Comparison of ENCODE assay signal across 8 cellular contexts in the genomic region with DNA sequence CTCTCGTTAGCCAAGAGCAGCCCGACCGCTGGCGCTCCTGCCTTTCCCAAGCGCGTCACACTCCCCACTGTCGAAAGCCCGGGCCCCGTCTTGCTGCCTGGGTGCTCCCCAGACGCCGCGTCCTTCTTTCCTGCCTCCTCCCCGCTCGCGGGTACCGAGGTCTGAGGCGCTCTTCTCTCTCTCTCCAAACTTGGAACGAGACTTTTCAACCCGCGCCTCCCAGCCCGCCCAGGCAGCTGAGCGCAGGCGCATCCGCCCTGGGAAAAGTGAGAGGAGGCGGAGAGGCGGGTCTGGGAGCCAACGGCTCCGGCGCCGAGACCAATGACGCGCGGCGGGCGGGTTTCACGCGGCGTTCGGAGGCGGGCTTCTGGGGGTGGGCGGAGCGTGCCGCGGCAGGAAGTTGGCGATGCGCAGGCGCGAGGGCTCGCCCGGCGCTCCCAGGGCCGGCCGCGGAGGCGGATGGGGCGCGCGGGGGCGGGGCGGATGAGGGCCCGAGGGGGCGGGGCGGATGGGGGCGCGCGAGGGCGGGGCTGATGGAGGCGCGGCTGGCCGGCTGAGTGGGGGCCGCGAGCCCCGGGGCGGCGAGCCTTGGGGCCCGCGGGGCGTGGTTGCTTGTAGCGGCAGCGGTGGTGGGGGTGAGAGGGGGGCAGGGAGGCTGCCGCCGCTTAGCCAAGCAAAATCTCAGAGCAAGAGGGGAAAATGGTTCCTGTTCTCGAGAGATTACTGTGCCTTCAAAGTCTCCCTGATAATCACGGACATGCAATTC. TPM values are rescaled to one million over a fixed set of nuclear protein-coding genes. Genes with fewer than 3 reads are reported as not detected.
A peak's percentile ranks its signal among the peaks of the same experiment; 100 is the strongest.
DNase-seq lines count a peak whose midpoint lies in the region; ATAC-seq, FAIRE-seq and TF ChIP-seq lines count a peak whose summit lies in the region.

A gene (minus strand): TSS at position 268 of the 766 bp plus-strand sequence. CDS start 309 bp downstream, outside the sequence.

- peaks cover 18% of the 10 kb centered on the region for H3K79me2 ChIP-seq in mesendoderm (ENCODE audit: control insufficient read depth, insufficient read depth, low read length)

- H3K9me3 Mint-ChIP-seq in effector memory CD8-positive, alpha-beta T cell: no peaks in the 10 kb centered on the region

- TF ChIP-seq CTCF in GM20000 (IDR thresholded peaks at IDR 0.05; ENCODE audit: extremely low read depth, missing control alignments): no peak

- no peaks in the 10 kb centered on the region for H3K27me3 Mint-ChIP-seq in effector memory CD8-positive, alpha-beta T cell

- peak within 1 kb of the TSS; percentile 75 for H3K4me3 ChIP-seq in mesendoderm (ENCODE audit: low read length)

- H3K4me2 ChIP-seq in mesendoderm (ENCODE audit: low read length): peak within 1 kb of the TSS; percentile 67

- peak within 1 kb of the TSS; percentile 97 to 99 for H3K27ac Mint-ChIP-seq in effector memory CD8-positive, alpha-beta T cell

- H2AK5ac ChIP-seq in mesendoderm (ENCODE audit: low read length): no peak within 1 kb of the TSS

- peak within 1 kb of the TSS; percentile 97 for H3K27ac ChIP-seq in mesendoderm (ENCODE audit: low read depth, low read length)

- H3K23ac ChIP-seq in mesendoderm (ENCODE audit: low read length): no peak within 1 kb of the TSS

- H2BK120ac ChIP-seq in mesendoderm (ENCODE audit: low read depth, low read length): peak within 1 kb of the TSS; percentile 64

- H4K8ac ChIP-seq in mesendoderm (ENCODE audit: low read depth, low read length): no peak within 1 kb of the TSS

- H3K4me1 Mint-ChIP-seq in effector memory CD8-positive, alpha-beta T cell (ENCODE audit: low read depth in 2 of 2): peaks cover 11 to 22% of the 10 kb centered on the region in 2 donors

- peak within 1 kb of the TSS; percentile 83 for H3K18ac ChIP-seq in mesendoderm (ENCODE audit: low read length)

- no peaks in the 10 kb centered on the region for H3K27me3 ChIP-seq in mesendoderm (ENCODE audit: insufficient read depth, low read length, poor library complexity)

- H3K79me1 ChIP-seq in mesendoderm (ENCODE audit: low read length): peaks cover 4% of the 10 kb centered on the region

- H4K5ac ChIP-seq in mesendoderm (ENCODE audit: low read length): no peak within 1 kb of the TSS

- no peaks in the 10 kb centered on the region for H3K4me1 ChIP-seq in mesendoderm (ENCODE audit: control insufficient read depth, low read depth, low read length)

- no peak within 1 kb of the TSS for H2BK5ac ChIP-seq in mesendoderm (ENCODE audit: low read length)

- ATAC-seq in effector memory CD8-positive, alpha-beta T cell (replicated peaks): peak; percentile 75

- peak within 1 kb of the TSS; percentile 95 to 96 for H3K4me3 Mint-ChIP-seq in effector memory CD8-positive, alpha-beta T cell

- peak within 1 kb of the TSS; percentile 62 for H3K4ac ChIP-seq in mesendoderm (ENCODE audit: low read depth, low read length)

- no peak within 1 kb of the TSS for H2BK15ac ChIP-seq in mesendoderm (replicated peaks; ENCODE audit: low read depth)

- H3K56ac ChIP-seq in mesendoderm (ENCODE audit: low read length): peak within 1 kb of the TSS; percentile 88

- H3K36me3 ChIP-seq in mesendoderm (ENCODE audit: control insufficient read depth, insufficient read depth, low read length): no peaks in the 10 kb centered on the region

- peak; percentile 94 for FAIRE-seq in HTR-8/SVneo (lab: Jason Lieb, UNC)

- H3K36me3 Mint-ChIP-seq in effector memory CD8-positive, alpha-beta T cell (ENCODE audit: insufficient read depth): peaks cover 8% of the 10 kb centered on the region

- WGBS in mesendoderm (ENCODE audit: extremely low coverage, insufficient coverage, low lambda C conversion rate): no CpG with 5 or more reads among the region's 84 CpGs

- peak within 1 kb of the TSS; percentile 83 for H3K9ac ChIP-seq in mesendoderm (ENCODE audit: low read length)

- DNase-seq in CMK (ENCODE audit: low read depth): peak; percentile 42
- peak; percentile 94 for DNase-seq in GM20000 (ENCODE audit: low spot score)
- DNase-seq in HTR-8/SVneo (ENCODE audit: insufficient read length, low spot score): peak; percentile 93
- peak; percentile 96 for DNase-seq in NOMO-1 treated with DMSO at 0.1 percent for 48 hours (lab: John Stamatoyannopoulos, UW; ENCODE audit: unreplicated experiment)
- peak; percentile 60 to 93 (median 77) for DNase-seq in activated CD8-positive, alpha-beta memory T cell treated with anti-CD3 and anti-CD28 coated beads for 48 hours (ENCODE audit: low read depth in 2 of 3, low spot score in 2 of 3)
- peak; percentile 86 to 91 (median 90) for DNase-seq in effector memory CD8-positive, alpha-beta T cell
- DNase-seq in mesendoderm: peak; percentile 92
- DNase-seq in stimulated activated CD8-positive, alpha-beta memory T cell treated with anti-CD3 and anti-CD28 coated beads, Interleukin-15, amount 100 ng/mL, for 1 hour (ENCODE audit: low read depth): peak; percentile 66

RNA-seq across cellular contexts. Expression of the gene that starts here (rescaled TPM):
- polyA plus RNA-seq in mesendoderm (2013, experiment 1 of 2): 54.4 TPM
- polyA plus RNA-seq in mesendoderm (2013, experiment 2 of 2): 56.3 TPM

Comparison
In these comparisons a context has a peak if more than half of its experiments do, and no peak if none do; other contexts are left out.
1. Peak in every context shown above with its lines: DNase-seq, ATAC-seq, H3K4me3 ChIP-seq and H3K27ac ChIP-seq.
2. DNase-seq: peak in every context shown above with its lines; median percentile 96 in NOMO-1 treated with DMSO at 0.1 percent for 48 hours; 94 in GM20000; 93 in HTR-8/SVneo; 92 in mesendoderm; 90 in effector memory CD8-positive, alpha-beta T cell; 77 in activated CD8-positive, alpha-beta memory T cell treated with anti-CD3 and anti-CD28 coated beads for 48 hours; 66 in stimulated activated CD8-positive, alpha-beta memory T cell treated with anti-CD3 and anti-CD28 coated beads, Interleukin-15, amount 100 ng/mL, for 1 hour; 42 in CMK.